In genomic region chr11:36229091-36229490, GRCh38 we compare ENCODE assay signal across 15 cellular contexts.
DNase-seq lines count a peak whose midpoint lies in the region; ATAC-seq and TF ChIP-seq lines count a peak whose summit lies in the region.
"Had no signal": no experiment of that assay in that cellular context is flagged by ENCODE, and none has a peak within 500 bp of the region (broad histone marks: within the 10 kb centered on the region; RNA-seq: fewer than 3 reads in every experiment).

No MANE protein-coding gene starts in this region.

- H3F3A ChIP-seq in GM23338 (replicated peaks; ENCODE audit: low read depth), result no peaks in the 10 kb centered on the region

- no peaks in the 10 kb centered on the region; the same call in 2 of the 3 replicates for H3K9me3 Mint-ChIP-seq in GM23338
- H3K9me3 Mint-ChIP-seq in nephron, result no peaks in the 10 kb centered on the region
- H3K9me3 Mint-ChIP-seq: CD4-positive, CD25-positive, alpha-beta regulatory T cell had no signal

- peak overlapping the region; percentile 11; the same call in 1 of the 2 replicates for H3K27ac Mint-ChIP-seq in GM23338
- peak overlapping the region; percentile 32 to 87 (median 42) for H3K27ac Mint-ChIP-seq in nephron
- H3K27ac Mint-ChIP-seq in T-helper 17 cell, result no peak overlapping the region
- H3K27ac Mint-ChIP-seq: CD4-positive, CD25-positive, alpha-beta regulatory T cell had no signal

- H3K4me3 ChIP-seq in GM23338 (no peak overlapping the region), psoas muscle (no peak overlapping the region)
- H3K4me3 ChIP-seq: BLaER1 treated with 17β-estradiol and CSF1 and Interleukin-3, amounts not matched to agents 10 nM and 100 nM had no signal

- DNase-seq in GM23338 (ENCODE audit: low spot score) (no peak), NCI-H524 treated with DMSO at 0.1 percent for 48 hours (lab: John Stamatoyannopoulos, UW) (peak; percentile 86), psoas muscle (no peak), T-helper 17 cell (no peak), glomerular visceral epithelial cell (ENCODE audit: extremely low spot score) (no peak), GM10266 (ENCODE audit: extremely low spot score) (no peak)
- DNase-seq: ACHN; CD4-positive, CD25-positive, alpha-beta regulatory T cell; DMS53; GF-D8; H7 had no signal

- H3K36me3 Mint-ChIP-seq in GM23338 (ENCODE audit: low read depth) (peaks cover 7% of the 10 kb centered on the region; the same call in 1 of the 3 replicates), nephron (ENCODE audit: low read depth) (peaks cover 34% of the 10 kb centered on the region), T-helper 17 cell (ENCODE audit: low read depth) (no peaks in the 10 kb centered on the region)
- H3K36me3 Mint-ChIP-seq: CD4-positive, CD25-positive, alpha-beta regulatory T cell had no signal

- H3K27me3 Mint-ChIP-seq in GM23338 (ENCODE audit: insufficient read depth, low read depth, poor library complexity), result peaks cover 2% of the 10 kb centered on the region
- H3K27me3 Mint-ChIP-seq in nephron (ENCODE audit: low read depth), result no peaks in the 10 kb centered on the region
- peaks cover 10% of the 10 kb centered on the region for H3K27me3 Mint-ChIP-seq in T-helper 17 cell

- H4K20me1 ChIP-seq in GM23338 (replicated peaks; ENCODE audit: insufficient read depth), result no peaks in the 10 kb centered on the region

- H3K4me1 Mint-ChIP-seq in GM23338, result no peaks in the 10 kb centered on the region
- H3K4me1 Mint-ChIP-seq in nephron, result peaks cover 40% of the 10 kb centered on the region
- H3K4me1 Mint-ChIP-seq in T-helper 17 cell, result no peaks in the 10 kb centered on the region
- H3K4me1 Mint-ChIP-seq: CD4-positive, CD25-positive, alpha-beta regulatory T cell had no signal

- H3K27me3 ChIP-seq in GM23338 (ENCODE audit: insufficient read depth) (no peaks in the 10 kb centered on the region), psoas muscle (ENCODE audit: insufficient read depth in 3 of 3, low read length in 2 of 3) (no peaks in the 10 kb centered on the region)
- H3K27me3 ChIP-seq: BLaER1 treated with 17β-estradiol and CSF1 and Interleukin-3, amounts not matched to agents 10 nM and 100 nM had no signal

- H3K4me1 ChIP-seq in GM23338 (ENCODE audit: insufficient read depth), result peaks cover 3% of the 10 kb centered on the region; the same call in 1 of the 2 replicates
- peaks cover 5% of the 10 kb centered on the region for H3K4me1 ChIP-seq in psoas muscle
- H3K4me1 ChIP-seq: BLaER1 treated with 17β-estradiol and CSF1 and Interleukin-3, amounts not matched to agents 10 nM and 100 nM had no signal

- H3K4me3 Mint-ChIP-seq in GM23338 (no peak overlapping the region), nephron (no peak overlapping the region), T-helper 17 cell (no peak overlapping the region)
- H3K4me3 Mint-ChIP-seq: CD4-positive, CD25-positive, alpha-beta regulatory T cell had no signal

- no peaks in the 10 kb centered on the region for H3K79me2 ChIP-seq in GM23338 (replicated peaks; ENCODE audit: insufficient read depth)

- no peak overlapping the region for H2AFZ ChIP-seq in GM23338

- no peak overlapping the region for H3K27ac ChIP-seq in GM23338 (ENCODE audit: low read depth)
- H3K27ac ChIP-seq in psoas muscle, result no peak overlapping the region
- H3K27ac ChIP-seq: BLaER1 treated with 17β-estradiol and CSF1 and Interleukin-3, amounts not matched to agents 10 nM and 100 nM had no signal

- no peak overlapping the region for H3K4me2 ChIP-seq in GM23338
- H3K4me2 ChIP-seq: BLaER1 treated with 17β-estradiol and CSF1 and Interleukin-3, amounts not matched to agents 10 nM and 100 nM had no signal

- H3K36me3 ChIP-seq in GM23338 (ENCODE audit: insufficient read depth) (no peaks in the 10 kb centered on the region), psoas muscle (ENCODE audit: insufficient read depth in 1 of 2, low read depth in 1 of 2) (peaks cover 0 to 5% of the 10 kb centered on the region in 2 donors)

- H3K9me2 ChIP-seq in GM23338 (ENCODE audit: insufficient read depth), result 0 out of 2 replicates have a peak, but pooled peaks cover 4% of the 10 kb centered on the region

- intact Hi-C loops in psoas muscle (cut with DNase I), result no loop called here

- TF ChIP-seq CTCF in GM23338 (conservative IDR thresholded peaks at IDR 0.05; ENCODE audit: low read depth in 2 of 2), result no peak
- no peak for TF ChIP-seq CTCF in nephron (IDR thresholded peaks at IDR 0.05; ENCODE audit: unreplicated experiment in 3 of 3)
- no peak for TF ChIP-seq CTCF in psoas muscle (IDR thresholded peaks at IDR 0.05)
- no peak for TF ChIP-seq CTCF in GM10266 (IDR thresholded peaks at IDR 0.05; ENCODE audit: control insufficient read depth, insufficient read depth, low read depth, missing control alignments)

- H3K9me3 ChIP-seq in psoas muscle (no peaks in the 10 kb centered on the region), T-helper 17 cell (ENCODE audit: control insufficient read depth, low read length, poor library complexity, severe bottlenecking) (no peaks in the 10 kb centered on the region)

- WGBS in psoas muscle, 3 donors, result 56 to 94% (median 67%) methylated on average over 9 of the region's 9 CpGs

- ATAC-seq in GM23338 (no peak), psoas muscle (peak in 3 of 4 donors; percentile 13 to 51 (median 18)), T-helper 17 cell (no peak), HG03095 (IDR thresholded peaks at IDR 0.05; ENCODE audit: unreplicated experiment) (no peak)
- ATAC-seq: HepG2 had no signal

TF ChIP-seq in GM23338, 12 proteins besides CTCF, POLR2A, EP300 and RAD21 (continues in another document):
- TF ChIP-seq ZNF462 (CRISPR knock-in tag; IDR thresholded peaks at IDR 0.05) (no peak), EZH2phosphoT487 (IDR thresholded peaks at IDR 0.05; ENCODE audit: unreplicated experiment) (no peak), STAT1 (IDR thresholded peaks at IDR 0.05; ENCODE audit: unreplicated experiment) (no peak), ETS1 (IDR thresholded peaks at IDR 0.05) (no peak), EZH2 (IDR thresholded peaks at IDR 0.05; ENCODE audit: low read depth, unreplicated experiment) (no peak)

Comparison
In these comparisons a context has a peak if more than half of its experiments do, and no peak if none do; other contexts are left out.
1. ATAC-seq: peak in psoas muscle (3 of 4); none in GM23338 (single experiment), T-helper 17 cell (single experiment) and HG03095 (single experiment).